In genomic region chr6:145647602-145648001, GRCh38 we compare ENCODE assay signal across 24 cellular contexts.
A peak's percentile ranks its signal among the peaks of the same experiment; 100 is the strongest.
DNase-seq lines count a peak whose midpoint lies in the region; ATAC-seq, FAIRE-seq and TF ChIP-seq lines count a peak whose summit lies in the region.
"Had no signal": no experiment of that assay in that cellular context is flagged by ENCODE, and none has a peak within 500 bp of the region (broad histone marks: within the 10 kb centered on the region; RNA-seq: fewer than 3 reads in every experiment).

No MANE protein-coding gene starts in this region.

- H3K27ac Mint-ChIP-seq in endothelial cell (ENCODE audit: unreplicated experiment), result peak overlapping the region; percentile 25
- H3K27ac Mint-ChIP-seq: CD14-positive monocyte; CD4-positive, alpha-beta memory T cell; CD4-positive, CD25-positive, alpha-beta regulatory T cell had no signal

- no peak for DNase-seq in GM12891 (ENCODE audit: insufficient read length, low spot score)
- DNase-seq in GM12892 (ENCODE audit: insufficient read length), result no peak
- DNase-seq in endothelial cell (ENCODE audit: low spot score), result no peak
- DNase-seq in NCI-H1105 treated with DMSO at 0.1 percent for 48 hours (lab: John Stamatoyannopoulos, UW), result no peak
- DNase-seq: 8988T; ACHN; BE2C; C1 segment of cervical spinal cord; CD4-positive, alpha-beta memory T cell; CD4-positive, CD25-positive, alpha-beta regulatory T cell; CD8-positive, alpha-beta memory T cell; COR-L47; DMS 273 treated with DMSO at 0.1 percent for 48 hours; DMS153; DMS53; DMS79; DND-41; EL; GDM1 had no signal

- FAIRE-seq in GM12891 (lab: Jason Lieb, UNC) (peak; percentile 9), GM12892 (lab: Jason Lieb, UNC) (peak; percentile 9)
- FAIRE-seq: A204.1, GM12878, GM19239 had no signal

- no peak for TF ChIP-seq CTCF in endothelial cell (IDR thresholded peaks at IDR 0.05; ENCODE audit: unreplicated experiment)

- H3K4me3 Mint-ChIP-seq in endothelial cell (ENCODE audit: unreplicated experiment), result no peak overlapping the region
- H3K4me3 Mint-ChIP-seq: CD14-positive monocyte; CD4-positive, alpha-beta memory T cell; CD4-positive, CD25-positive, alpha-beta regulatory T cell; CD8-positive, alpha-beta memory T cell had no signal

- H3K4me1 Mint-ChIP-seq in endothelial cell (ENCODE audit: unreplicated experiment), result peaks cover 7% of the 10 kb centered on the region
- H3K4me1 Mint-ChIP-seq: CD14-positive monocyte; CD4-positive, CD25-positive, alpha-beta regulatory T cell; CD8-positive, alpha-beta memory T cell had no signal

- TF ChIP-seq POLR2A in GM12891 (IDR thresholded peaks at IDR 0.05; ENCODE audit: low read depth, low read length) (no peak), GM12892 (IDR thresholded peaks at IDR 0.05; ENCODE audit: low read depth, low read length) (no peak)

- H3K27me3 Mint-ChIP-seq in endothelial cell (ENCODE audit: unreplicated experiment), result no peaks in the 10 kb centered on the region
- H3K27me3 Mint-ChIP-seq: CD4-positive, alpha-beta memory T cell; CD4-positive, CD25-positive, alpha-beta regulatory T cell; CD8-positive, alpha-beta memory T cell had no signal

- ATAC-seq in HG02885 (IDR thresholded peaks at IDR 0.05; ENCODE audit: poor library complexity, unreplicated experiment), result no peak
- ATAC-seq: GM12878 had no signal

- no peaks in the 10 kb centered on the region for H3K9me3 Mint-ChIP-seq in endothelial cell (ENCODE audit: unreplicated experiment)
- H3K9me3 Mint-ChIP-seq: CD4-positive, alpha-beta memory T cell; CD8-positive, alpha-beta memory T cell had no signal

- H3K36me3 Mint-ChIP-seq in endothelial cell (ENCODE audit: low read depth, unreplicated experiment), result peaks cover 5% of the 10 kb centered on the region
- H3K36me3 Mint-ChIP-seq: CD14-positive monocyte; CD4-positive, CD25-positive, alpha-beta regulatory T cell had no signal

TF ChIP-seq in GM12891, 5 proteins besides CTCF, POLR2A, EP300 and RAD21:
- TF ChIP-seq SPI1 (IDR thresholded peaks at IDR 0.05; ENCODE audit: low read depth, low read length), result no peak
- TF ChIP-seq TAF1 (IDR thresholded peaks at IDR 0.05; ENCODE audit: low read depth, low read length), result no peak
- TF ChIP-seq PAX5 (IDR thresholded peaks at IDR 0.05; ENCODE audit: insufficient read depth, low read length, severe bottlenecking), result no peak
- TF ChIP-seq POLR2AphosphoS5 (IDR thresholded peaks at IDR 0.05; ENCODE audit: low read depth, low read length), result no peak
- TF ChIP-seq POU2F2 (IDR thresholded peaks at IDR 0.05; ENCODE audit: low read depth, low read length), result no peak
